In genomic region chr12:31492599-31493196, GRCh38 we compare ENCODE assay signal across 21 cellular contexts.
A peak's percentile ranks its signal among the peaks of the same experiment; 100 is the strongest.
DNase-seq lines count a peak whose midpoint lies in the region; ATAC-seq and TF ChIP-seq lines count a peak whose summit lies in the region.
"Had no signal": no experiment of that assay in that cellular context is flagged by ENCODE, and none has a peak within 500 bp of the region (broad histone marks: within the 10 kb centered on the region; RNA-seq: fewer than 3 reads in every experiment).

No MANE protein-coding gene starts in this region.

- H3K4me3 ChIP-seq in Panc1 (ENCODE audit: low read depth in 2 of 2, low read length in 2 of 2), result no peak overlapping the region
- peak overlapping the region in 1 of 3 experiments; percentile 14 for H3K4me3 ChIP-seq in mammary epithelial cell (replicated peaks in 1 of 3; ENCODE audit: insufficient read depth in 1 of 3, low read depth in 2 of 3, low read length in 3 of 3)
- H3K4me3 ChIP-seq: HAP-1, mucosa of descending colon, vagina had no signal

- peak overlapping the region; percentile 76 for H3K4me2 ChIP-seq in mammary epithelial cell (ENCODE audit: insufficient read depth, low read depth, low read length)

- ATAC-seq in Panc1, result no peak
- ATAC-seq in HG03521 (IDR thresholded peaks at IDR 0.05; ENCODE audit: unreplicated experiment), result no peak
- ATAC-seq in HG02870 (IDR thresholded peaks at IDR 0.05; ENCODE audit: unreplicated experiment), result no peak
- ATAC-seq: mucosa of descending colon, sciatic nerve had no signal

- DNase-seq in GM03348 (ENCODE audit: low spot score) (peak; percentile 11), Panc1 (ENCODE audit: low read depth, low spot score) (no peak), mammary epithelial cell (no peak), neural crest cell (ENCODE audit: low read depth, low spot score) (no peak), OCI-M1 (lab: John Stamatoyannopoulos, UW) (no peak), GM10248 (ENCODE audit: extremely low spot score) (no peak)
- DNase-seq: activated CD4-positive, alpha-beta T cell treated with anti-CD3 and anti-CD28 coated beads for 4 hours; activated effector memory CD4-positive, alpha-beta T cell treated with Interleukin-2 at 50 U/mL for 16 hours; amniotic stem cell; Caco-2; Kasumi-1; mucosa of descending colon; NCI-H526 treated with DMSO at 0.1 percent for 48 hours; nucleus accumbens; stimulated activated CD4-positive, alpha-beta T cell treated with anti-CD3 and anti-CD28 coated beads, Interleukin-2, amount 100 ng/mL, for 24 hours had no signal

- no peaks in the 10 kb centered on the region for H3K27me3 Mint-ChIP-seq in neural crest cell (ENCODE audit: low read depth)

- CTCF ChIA-PET in Panc1 (lab: Charles Lee), result no interaction called here
- CTCF ChIA-PET in mammary epithelial cell (lab: Charles Lee; ENCODE audit: low non-redundant PET), result no interaction called here
- CTCF ChIA-PET in GM10248 (lab: Yijun Ruan, JAX), result interaction anchor here (0.9 to 1.4 kb wide), 2 partner anchors 8 to 10 kb away, joined by 3 to 4 read pairs; no protein-coding TSS in a partner anchor

- peak overlapping the region; percentile 45 for H2AFZ ChIP-seq in mammary epithelial cell (ENCODE audit: low read depth, low read length)

- 7% methylated on average over 2 of the region's 2 CpGs for WGBS in mammary epithelial cell (ENCODE audit: low coverage, missing lambda C conversion rate)

- H3K27ac ChIP-seq in Panc1 (ENCODE audit: low read length), result peak overlapping the region; percentile 82
- H3K27ac ChIP-seq in mammary epithelial cell (ENCODE audit: insufficient read depth, low read depth, low read length), result peak overlapping the region; percentile 70
- H3K27ac ChIP-seq: vagina had no signal

- TF ChIP-seq CTCF in Panc1 (IDR thresholded peaks at IDR 0.05), result no peak
- TF ChIP-seq CTCF in mammary epithelial cell (conservative IDR thresholded peaks at IDR 0.05 in 1 of 2, IDR thresholded peaks at IDR 0.05 in 1 of 2; ENCODE audit: extremely low read depth in 1 of 2, insufficient read depth in 1 of 2, low read depth in 1 of 2, low read length in 2 of 2), result no peak
- no peak for TF ChIP-seq CTCF in neural crest cell (conservative IDR thresholded peaks at IDR 0.05)
- TF ChIP-seq CTCF in GM10248 (IDR thresholded peaks at IDR 0.05; ENCODE audit: control extremely low read depth, extremely low read depth, low read depth, missing control alignments), result no peak

- H4K20me1 ChIP-seq in mammary epithelial cell (ENCODE audit: insufficient read depth, low read length), result no peaks in the 10 kb centered on the region

- H3K4me1 Mint-ChIP-seq in neural crest cell, result peaks cover 45% of the 10 kb centered on the region

- in situ Hi-C loops in Panc1 (cut with HindIII; ENCODE audit: low pct_unique_long_range_greater_than_20kb, low sequenced_read_pairs), result no loop called here
- in situ Hi-C loops in mammary epithelial cell (cut with MboI; ENCODE audit: low sequenced_read_pairs in 2 of 2), result no loop called here

- no peaks in the 10 kb centered on the region for H3K79me2 ChIP-seq in mammary epithelial cell (ENCODE audit: insufficient read depth, low read length)

- H3K4me1 ChIP-seq in Panc1 (ENCODE audit: control insufficient read depth, insufficient read depth, low read length), result peaks cover 43% of the 10 kb centered on the region
- peaks cover 21% of the 10 kb centered on the region for H3K4me1 ChIP-seq in mammary epithelial cell (ENCODE audit: insufficient read depth, low read length)

- intact Hi-C loops in Panc1 (cut with micrococcal nuclease; ENCODE audit: unreplicated experiment) (no loop called here), mammary epithelial cell (cut with micrococcal nuclease) (no loop called here)

- H3K9me3 ChIP-seq in Panc1 (ENCODE audit: control insufficient read depth, insufficient read depth, low read depth, low read length) (no peaks in the 10 kb centered on the region), mammary epithelial cell (replicated peaks; ENCODE audit: insufficient read depth, low read length) (no peaks in the 10 kb centered on the region)
- H3K9me3 ChIP-seq: Caco-2, HAP-1, mucosa of descending colon, vagina had no signal

- peaks cover 13% of the 10 kb centered on the region for H3K36me3 Mint-ChIP-seq in neural crest cell (ENCODE audit: low read depth)

- POLR2A ChIA-PET in Panc1 (lab: Charles Lee) (interaction anchor here (0.6 kb wide), 1 partner anchor 41 kb away, joined by 8 read pairs; no protein-coding TSS in a partner anchor), GM10248 (lab: Yijun Ruan, JAX) (no interaction called here)

- H3K4me3 Mint-ChIP-seq in neural crest cell, result peak overlapping the region; percentile 2
- H3K4me3 Mint-ChIP-seq: stimulated activated naive CD8-positive, alpha-beta T cell treated with anti-CD3 and anti-CD28 coated beads, Interleukin-15, Interleukin-2, amounts not matched to agents 100 ng/mL and 50 ng/mL, for 24 hours had no signal

- H3K27ac Mint-ChIP-seq in neural crest cell (ENCODE audit: unreplicated experiment), result peak overlapping the region; percentile 85
- H3K27ac Mint-ChIP-seq: stimulated activated naive CD8-positive, alpha-beta T cell treated with anti-CD3 and anti-CD28 coated beads, Interleukin-15, Interleukin-2, amounts not matched to agents 100 ng/mL and 50 ng/mL, for 24 hours had no signal

- no peak overlapping the region for H3K9ac ChIP-seq in mammary epithelial cell (ENCODE audit: insufficient read depth, low read length)

- H3K9me3 Mint-ChIP-seq in neural crest cell, result no peaks in the 10 kb centered on the region
- H3K9me3 Mint-ChIP-seq: stimulated activated naive CD8-positive, alpha-beta T cell treated with anti-CD3 and anti-CD28 coated beads, Interleukin-15, Interleukin-2, amounts not matched to agents 100 ng/mL and 50 ng/mL, for 24 hours had no signal

- no peaks in the 10 kb centered on the region for H3K36me3 ChIP-seq in Panc1 (ENCODE audit: control insufficient read depth, insufficient read depth, low read length)
- H3K36me3 ChIP-seq in mammary epithelial cell (ENCODE audit: insufficient read depth, low read length), result no peaks in the 10 kb centered on the region
- H3K36me3 ChIP-seq: HAP-1, vagina had no signal

- dilution Hi-C loops in mammary epithelial cell (cut with HindIII; ENCODE audit: low sequenced_read_pairs), result no loop called here

- no peaks in the 10 kb centered on the region for H3K27me3 ChIP-seq in Panc1 (ENCODE audit: control insufficient read depth, insufficient read depth, low read length)
- H3K27me3 ChIP-seq in mammary epithelial cell (ENCODE audit: insufficient read depth, low read length), result no peaks in the 10 kb centered on the region
- H3K27me3 ChIP-seq: vagina had no signal

- no TSS peak for BruUV-seq in Panc1 (replicated peaks; lab: Mats Ljungman, UMichigan)
- BruUV-seq in mammary epithelial cell (replicated peaks; lab: Mats Ljungman, UMichigan), result no TSS peak
